ENCODE assay signal across 1 cellular context in the genomic region with DNA sequence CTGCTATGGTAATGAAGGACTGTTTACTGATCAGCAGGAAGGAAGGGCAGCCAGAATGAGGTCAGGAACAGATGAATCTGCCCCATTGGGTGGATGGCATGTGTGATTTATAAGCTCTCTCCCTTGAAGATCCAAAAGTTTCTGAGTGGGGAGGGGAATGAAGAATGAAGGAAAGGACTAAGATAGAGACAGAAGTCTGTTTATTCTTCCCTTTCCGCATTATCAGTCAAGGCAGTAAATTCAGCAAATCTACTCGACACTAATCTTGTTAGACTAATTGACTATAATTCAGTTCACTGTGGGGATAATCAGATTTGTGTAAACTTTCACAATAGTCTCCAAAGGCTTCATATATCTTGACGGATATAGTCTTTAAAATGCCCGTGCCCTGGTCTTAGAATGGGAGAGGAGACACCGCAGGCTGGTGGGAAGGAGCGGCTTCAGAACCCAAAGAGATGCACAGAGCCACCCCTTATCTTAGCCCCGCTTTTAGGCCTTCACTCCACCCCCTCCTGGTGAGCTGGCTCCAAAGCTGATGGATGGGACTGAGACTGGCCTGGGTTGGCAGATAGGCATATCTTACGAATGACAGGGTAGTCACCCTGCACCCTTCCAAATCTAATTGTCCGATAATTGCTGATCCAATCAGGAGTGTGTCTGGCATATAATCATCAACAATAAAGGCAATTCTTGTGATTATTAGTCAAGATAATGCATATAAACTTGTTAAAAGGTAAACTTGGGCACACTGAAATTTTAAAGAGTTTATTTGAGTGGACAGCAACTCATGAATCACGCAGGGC.
TF ChIP-seq lines count a peak whose summit lies in the region.

No MANE protein-coding gene starts in this region.

TF ChIP-seq in H1, 55 proteins besides CTCF, POLR2A, EP300 and RAD21:
- TF ChIP-seq CHD2 (IDR thresholded peaks at IDR 0.05; ENCODE audit: low read length) (no peak), SAP30 (IDR thresholded peaks at IDR 0.05; ENCODE audit: insufficient read depth, insufficient replicate concordance, low read length) (no peak), SP1 (IDR thresholded peaks at IDR 0.05; ENCODE audit: low read depth, low read length) (no peak), SP2 (IDR thresholded peaks at IDR 0.05; ENCODE audit: low read length) (no peak), SIX5 (IDR thresholded peaks at IDR 0.05; ENCODE audit: low read depth, low read length) (no peak), GTF2F1 (IDR thresholded peaks at IDR 0.05; ENCODE audit: borderline replicate concordance, low read depth, low read length) (no peak), TAF1 (IDR thresholded peaks at IDR 0.05; ENCODE audit: low read depth, low read length) (no peak), CBX8 (IDR thresholded peaks at IDR 0.05; ENCODE audit: borderline replicate concordance, low read depth, low read length) (no peak), NRF1 (IDR thresholded peaks at IDR 0.05; ENCODE audit: low read depth, low read length) (no peak), CTBP2 (IDR thresholded peaks at IDR 0.05; ENCODE audit: borderline replicate concordance, insufficient read depth, insufficient read length, low read length) (no peak), GABPA (IDR thresholded peaks at IDR 0.05; ENCODE audit: borderline replicate concordance, insufficient read depth, low read length) (no peak), EZH2 (IDR thresholded peaks at IDR 0.05; ENCODE audit: low read depth, low read length, severe bottlenecking) (no peak), POLR2AphosphoS5 (IDR thresholded peaks at IDR 0.05; ENCODE audit: low read depth, low read length) (no peak), FOSL1 (IDR thresholded peaks at IDR 0.05; ENCODE audit: insufficient read depth, low read depth, low read length) (no peak)
- TF ChIP-seq, protein P1, sequence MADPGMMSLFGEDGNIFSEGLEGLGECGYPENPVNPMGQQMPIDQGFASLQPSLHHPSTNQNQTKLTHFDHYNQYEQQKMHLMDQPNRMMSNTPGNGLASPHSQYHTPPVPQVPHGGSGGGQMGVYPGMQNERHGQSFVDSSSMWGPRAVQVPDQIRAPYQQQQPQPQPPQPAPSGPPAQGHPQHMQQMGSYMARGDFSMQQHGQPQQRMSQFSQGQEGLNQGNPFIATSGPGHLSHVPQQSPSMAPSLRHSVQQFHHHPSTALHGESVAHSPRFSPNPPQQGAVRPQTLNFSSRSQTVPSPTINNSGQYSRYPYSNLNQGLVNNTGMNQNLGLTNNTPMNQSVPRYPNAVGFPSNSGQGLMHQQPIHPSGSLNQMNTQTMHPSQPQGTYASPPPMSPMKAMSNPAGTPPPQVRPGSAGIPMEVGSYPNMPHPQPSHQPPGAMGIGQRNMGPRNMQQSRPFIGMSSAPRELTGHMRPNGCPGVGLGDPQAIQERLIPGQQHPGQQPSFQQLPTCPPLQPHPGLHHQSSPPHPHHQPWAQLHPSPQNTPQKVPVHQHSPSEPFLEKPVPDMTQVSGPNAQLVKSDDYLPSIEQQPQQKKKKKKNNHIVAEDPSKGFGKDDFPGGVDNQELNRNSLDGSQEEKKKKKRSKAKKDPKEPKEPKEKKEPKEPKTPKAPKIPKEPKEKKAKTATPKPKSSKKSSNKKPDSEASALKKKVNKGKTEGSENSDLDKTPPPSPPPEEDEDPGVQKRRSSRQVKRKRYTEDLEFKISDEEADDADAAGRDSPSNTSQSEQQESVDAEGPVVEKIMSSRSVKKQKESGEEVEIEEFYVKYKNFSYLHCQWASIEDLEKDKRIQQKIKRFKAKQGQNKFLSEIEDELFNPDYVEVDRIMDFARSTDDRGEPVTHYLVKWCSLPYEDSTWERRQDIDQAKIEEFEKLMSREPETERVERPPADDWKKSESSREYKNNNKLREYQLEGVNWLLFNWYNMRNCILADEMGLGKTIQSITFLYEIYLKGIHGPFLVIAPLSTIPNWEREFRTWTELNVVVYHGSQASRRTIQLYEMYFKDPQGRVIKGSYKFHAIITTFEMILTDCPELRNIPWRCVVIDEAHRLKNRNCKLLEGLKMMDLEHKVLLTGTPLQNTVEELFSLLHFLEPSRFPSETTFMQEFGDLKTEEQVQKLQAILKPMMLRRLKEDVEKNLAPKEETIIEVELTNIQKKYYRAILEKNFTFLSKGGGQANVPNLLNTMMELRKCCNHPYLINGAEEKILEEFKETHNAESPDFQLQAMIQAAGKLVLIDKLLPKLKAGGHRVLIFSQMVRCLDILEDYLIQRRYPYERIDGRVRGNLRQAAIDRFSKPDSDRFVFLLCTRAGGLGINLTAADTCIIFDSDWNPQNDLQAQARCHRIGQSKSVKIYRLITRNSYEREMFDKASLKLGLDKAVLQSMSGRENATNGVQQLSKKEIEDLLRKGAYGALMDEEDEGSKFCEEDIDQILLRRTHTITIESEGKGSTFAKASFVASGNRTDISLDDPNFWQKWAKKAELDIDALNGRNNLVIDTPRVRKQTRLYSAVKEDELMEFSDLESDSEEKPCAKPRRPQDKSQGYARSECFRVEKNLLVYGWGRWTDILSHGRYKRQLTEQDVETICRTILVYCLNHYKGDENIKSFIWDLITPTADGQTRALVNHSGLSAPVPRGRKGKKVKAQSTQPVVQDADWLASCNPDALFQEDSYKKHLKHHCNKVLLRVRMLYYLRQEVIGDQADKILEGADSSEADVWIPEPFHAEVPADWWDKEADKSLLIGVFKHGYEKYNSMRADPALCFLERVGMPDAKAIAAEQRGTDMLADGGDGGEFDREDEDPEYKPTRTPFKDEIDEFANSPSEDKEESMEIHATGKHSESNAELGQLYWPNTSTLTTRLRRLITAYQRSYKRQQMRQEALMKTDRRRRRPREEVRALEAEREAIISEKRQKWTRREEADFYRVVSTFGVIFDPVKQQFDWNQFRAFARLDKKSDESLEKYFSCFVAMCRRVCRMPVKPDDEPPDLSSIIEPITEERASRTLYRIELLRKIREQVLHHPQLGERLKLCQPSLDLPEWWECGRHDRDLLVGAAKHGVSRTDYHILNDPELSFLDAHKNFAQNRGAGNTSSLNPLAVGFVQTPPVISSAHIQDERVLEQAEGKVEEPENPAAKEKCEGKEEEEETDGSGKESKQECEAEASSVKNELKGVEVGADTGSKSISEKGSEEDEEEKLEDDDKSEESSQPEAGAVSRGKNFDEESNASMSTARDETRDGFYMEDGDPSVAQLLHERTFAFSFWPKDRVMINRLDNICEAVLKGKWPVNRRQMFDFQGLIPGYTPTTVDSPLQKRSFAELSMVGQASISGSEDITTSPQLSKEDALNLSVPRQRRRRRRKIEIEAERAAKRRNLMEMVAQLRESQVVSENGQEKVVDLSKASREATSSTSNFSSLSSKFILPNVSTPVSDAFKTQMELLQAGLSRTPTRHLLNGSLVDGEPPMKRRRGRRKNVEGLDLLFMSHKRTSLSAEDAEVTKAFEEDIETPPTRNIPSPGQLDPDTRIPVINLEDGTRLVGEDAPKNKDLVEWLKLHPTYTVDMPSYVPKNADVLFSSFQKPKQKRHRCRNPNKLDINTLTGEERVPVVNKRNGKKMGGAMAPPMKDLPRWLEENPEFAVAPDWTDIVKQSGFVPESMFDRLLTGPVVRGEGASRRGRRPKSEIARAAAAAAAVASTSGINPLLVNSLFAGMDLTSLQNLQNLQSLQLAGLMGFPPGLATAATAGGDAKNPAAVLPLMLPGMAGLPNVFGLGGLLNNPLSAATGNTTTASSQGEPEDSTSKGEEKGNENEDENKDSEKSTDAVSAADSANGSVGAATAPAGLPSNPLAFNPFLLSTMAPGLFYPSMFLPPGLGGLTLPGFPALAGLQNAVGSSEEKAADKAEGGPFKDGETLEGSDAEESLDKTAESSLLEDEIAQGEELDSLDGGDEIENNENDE (IDR thresholded peaks at IDR 0.05; ENCODE audit: insufficient replicate concordance, low read length), result no peak
- TF ChIP-seq, protein P2, sequence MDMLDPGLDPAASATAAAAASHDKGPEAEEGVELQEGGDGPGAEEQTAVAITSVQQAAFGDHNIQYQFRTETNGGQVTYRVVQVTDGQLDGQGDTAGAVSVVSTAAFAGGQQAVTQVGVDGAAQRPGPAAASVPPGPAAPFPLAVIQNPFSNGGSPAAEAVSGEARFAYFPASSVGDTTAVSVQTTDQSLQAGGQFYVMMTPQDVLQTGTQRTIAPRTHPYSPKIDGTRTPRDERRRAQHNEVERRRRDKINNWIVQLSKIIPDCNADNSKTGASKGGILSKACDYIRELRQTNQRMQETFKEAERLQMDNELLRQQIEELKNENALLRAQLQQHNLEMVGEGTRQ (IDR thresholded peaks at IDR 0.05; ENCODE audit: low read length), result no peak
TF ChIP-seq in H1: peak in this region for 0.
